Comparison of ENCODE assay signal across 28 cellular contexts in the genomic region with DNA sequence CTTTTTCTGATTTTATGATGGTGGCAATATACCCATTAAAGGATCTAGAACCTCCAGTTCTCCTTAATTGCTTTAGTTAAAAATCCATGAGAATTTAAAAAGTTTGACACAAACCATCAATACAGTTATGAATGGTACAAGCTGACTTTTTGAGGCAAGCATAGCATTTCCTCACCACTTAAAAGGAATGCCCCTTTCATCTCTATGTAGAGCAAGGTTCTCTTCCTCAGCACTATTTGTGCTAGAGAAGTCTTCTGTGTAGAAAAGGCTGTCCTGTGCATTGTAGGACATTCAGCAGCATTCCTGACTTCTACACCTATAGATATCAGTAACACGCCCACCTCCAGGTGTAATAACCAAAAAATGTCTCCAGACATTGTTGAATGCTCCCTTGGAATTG.
"Had no signal": no experiment of that assay in that cellular context is flagged by ENCODE, and none has a peak within 500 bp of the region (broad histone marks: within the 10 kb centered on the region; RNA-seq: fewer than 3 reads in every experiment).

No MANE protein-coding gene starts in this region.

- H3K9me3 Mint-ChIP-seq: neural progenitor cell had no signal

- DNase-seq: occipital lobe; ovary; posterior cingulate gyrus; psoas muscle; right cardiac atrium; right lobe of liver; sigmoid colon; small intestine; stimulated activated CD4-positive, alpha-beta T cell treated with anti-CD3 and anti-CD28 coated beads, Interleukin-15, amount 100 ng/mL, for 24 hours; stimulated activated CD4-positive, alpha-beta T cell treated with anti-CD3 and anti-CD28 coated beads, Interleukin-2, amount 100 ng/mL, for 24 hours; stimulated activated CD4-positive, alpha-beta T cell treated with anti-CD3 and anti-CD28 coated beads, Interleukin-2, amount 100 ng/mL, for 48 hours; stimulated activated CD4-positive, alpha-beta T cell treated with anti-CD3 and anti-CD28 coated beads, Interleukin-4, amount 100 ng/mL, for 24 hours; stimulated activated naive B cell treated with anti-CD40 and anti-IgM and Interleukin-4, amounts not matched to agents 10 μg/mL and 1 μg/mL and 100 μg/mL, for 72 hours; stimulated activated naive CD4-positive, alpha-beta T cell treated with Interleukin-2 at 50 U/mL for 16 hours; stomach; thyroid gland; trophoblast cell; upper lobe of left lung had no signal

- H2AFZ ChIP-seq: neural progenitor cell, parathyroid adenoma had no signal

- H3K27ac Mint-ChIP-seq: neural progenitor cell; progenitor cell of endocrine pancreas; stimulated activated effector memory CD8-positive, alpha-beta T cell treated with anti-CD3 and anti-CD28 coated beads, Interleukin-12 subunit alpha, Interleukin-12 subunit beta, amount 100 ng/mL, for 72 hours; stimulated activated naive B cell treated with anti-CD40 and anti-IgM and Interleukin-4, amounts not matched to agents 10 μg/mL and 1 μg/mL and 100 μg/mL, for 72 hours; stimulated activated naive CD8-positive, alpha-beta T cell treated with anti-CD3 and anti-CD28 coated beads, Interleukin-15, Interleukin-2, amounts not matched to agents 100 ng/mL and 50 ng/mL, for 24 hours had no signal

- FAIRE-seq: small intestine, urothelium cell line had no signal

- H3K79me2 ChIP-seq: parathyroid adenoma had no signal

- H3K4me3 ChIP-seq: neural progenitor cell, ovary, psoas muscle, right lobe of liver, sigmoid colon, stomach, thoracic aorta, thyroid gland, tibial nerve, upper lobe of left lung, vagina had no signal

- H3K27me3 Mint-ChIP-seq: progenitor cell of endocrine pancreas; stimulated activated naive B cell treated with anti-CD40 and anti-IgM and Interleukin-4, amounts not matched to agents 10 μg/mL and 1 μg/mL and 100 μg/mL, for 72 hours; stimulated activated naive CD8-positive, alpha-beta T cell treated with anti-CD3 and anti-CD28 coated beads, Interleukin-15, Interleukin-2, amounts not matched to agents 100 ng/mL and 50 ng/mL, for 24 hours had no signal

- H3K4me1 Mint-ChIP-seq: neural progenitor cell; stimulated activated effector memory CD8-positive, alpha-beta T cell treated with anti-CD3 and anti-CD28 coated beads, Interleukin-12 subunit alpha, Interleukin-12 subunit beta, amount 100 ng/mL, for 72 hours; stimulated activated naive B cell treated with anti-CD40 and anti-IgM and Interleukin-4, amounts not matched to agents 10 μg/mL and 1 μg/mL and 100 μg/mL, for 72 hours had no signal

- H3K9me3 ChIP-seq: ovary, psoas muscle, right lobe of liver, sigmoid colon, thoracic aorta, thyroid gland, upper lobe of left lung, vagina had no signal

- H3K27ac ChIP-seq: neural progenitor cell, ovary, parathyroid adenoma, psoas muscle, right lobe of liver, sigmoid colon, stomach, thoracic aorta, thyroid gland, tibial nerve, upper lobe of left lung, vagina had no signal

- H3K4me1 ChIP-seq: neural progenitor cell, parathyroid adenoma, psoas muscle had no signal

- H3K36me3 Mint-ChIP-seq: neural progenitor cell; stimulated activated effector memory CD8-positive, alpha-beta T cell treated with anti-CD3 and anti-CD28 coated beads, Interleukin-12 subunit alpha, Interleukin-12 subunit beta, amount 100 ng/mL, for 72 hours had no signal

- H3K27me3 ChIP-seq: neural progenitor cell, ovary, right lobe of liver, sigmoid colon, stomach, thyroid gland, tibial nerve, upper lobe of left lung, vagina had no signal

- H3K9ac ChIP-seq: neural progenitor cell, parathyroid adenoma had no signal

- H3K36me3 ChIP-seq: neural progenitor cell, ovary, right lobe of liver, sigmoid colon, stomach, thoracic aorta, thyroid gland, upper lobe of left lung, vagina had no signal

- H3K4me2 ChIP-seq: neural progenitor cell had no signal

- ATAC-seq: psoas muscle; right cardiac atrium; right lobe of liver; stimulated activated effector memory CD8-positive, alpha-beta T cell treated with anti-CD3 and anti-CD28 coated beads, Interleukin-12 subunit alpha, Interleukin-12 subunit beta, amount 100 ng/mL, for 72 hours; stimulated activated naive B cell treated with anti-CD40 and anti-IgM and Interleukin-4, amounts not matched to agents 10 μg/mL and 1 μg/mL and 100 μg/mL, for 72 hours had no signal

- H3K4me3 Mint-ChIP-seq: nephron; neural progenitor cell; stimulated activated effector memory CD8-positive, alpha-beta T cell treated with anti-CD3 and anti-CD28 coated beads, Interleukin-12 subunit alpha, Interleukin-12 subunit beta, amount 100 ng/mL, for 72 hours; stimulated activated naive B cell treated with anti-CD40 and anti-IgM and Interleukin-4, amounts not matched to agents 10 μg/mL and 1 μg/mL and 100 μg/mL, for 72 hours; stimulated activated naive CD8-positive, alpha-beta T cell treated with anti-CD3 and anti-CD28 coated beads, Interleukin-15, Interleukin-2, amounts not matched to agents 100 ng/mL and 50 ng/mL, for 24 hours had no signal
